8 cellular contexts compared by ENCODE assay signal in the genomic region with DNA sequence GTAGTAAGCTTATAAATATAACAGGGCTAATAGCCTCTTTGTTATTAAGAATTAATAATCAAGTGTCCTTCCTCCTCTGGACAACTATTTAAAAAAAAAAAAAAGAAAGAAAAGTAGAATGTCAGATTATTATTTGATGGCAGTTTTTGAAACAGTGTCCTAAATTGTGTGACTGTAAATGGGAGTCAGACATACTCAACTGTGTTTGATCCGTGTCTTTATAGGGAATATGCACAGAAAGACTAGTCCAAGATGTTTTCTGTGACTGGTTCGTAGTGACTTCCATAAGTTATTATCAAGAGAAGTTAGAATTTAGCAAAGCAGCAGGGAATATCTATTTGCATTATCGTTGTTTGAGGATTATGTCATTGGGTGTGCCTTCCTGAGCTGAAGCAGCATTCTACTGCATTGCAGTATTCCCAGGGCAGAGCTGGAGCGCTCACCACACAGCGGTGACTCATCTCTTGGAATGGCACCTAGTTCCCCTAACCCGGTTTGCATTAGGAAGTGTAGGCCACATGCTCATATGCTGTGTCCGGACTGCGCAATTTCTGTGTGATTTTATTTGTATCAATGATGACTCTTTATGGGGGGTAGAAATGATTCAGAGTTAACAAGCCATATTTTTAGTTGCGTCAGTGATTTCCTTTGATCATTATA. TPM values are rescaled to one million over a fixed set of nuclear protein-coding genes. Genes with fewer than 3 reads are reported as not detected.
DNase-seq lines count a peak whose midpoint lies in the region; ATAC-seq and TF ChIP-seq lines count a peak whose summit lies in the region.

No MANE protein-coding gene starts in this region.

- POLR2A ChIA-PET in CD4-positive, alpha-beta memory T cell (lab: Charles Lee; ENCODE audit: partially characterized antibody) = interaction anchor here (1.1 to 1.4 kb wide), 2 partner anchors 14 to 24 kb away, joined by 3 to 4 read pairs; no protein-coding TSS in a partner anchor

- peaks cover 24 to 65% (median 48%) of the 10 kb centered on the region in 4 donors for H3K4me1 Mint-ChIP-seq in CD4-positive, alpha-beta memory T cell

- H3K9me3 Mint-ChIP-seq in CD4-positive, alpha-beta memory T cell = no peaks in the 10 kb centered on the region

- intact Hi-C loops in posterior cingulate gyrus (cut with DNase I) = no loop called here
- intact Hi-C loops in CD4-positive, alpha-beta memory T cell (cut with micrococcal nuclease) = no loop called here

- CTCF ChIA-PET in CD4-positive, alpha-beta memory T cell (lab: Charles Lee; ENCODE audit: partially characterized antibody) = interaction anchor here (1.3 to 2.1 kb wide), 2 partner anchors 19 to 342 kb away, joined by 3 to 5 read pairs; no protein-coding TSS in a partner anchor

- no peaks in the 10 kb centered on the region for H3K27me3 Mint-ChIP-seq in CD4-positive, alpha-beta memory T cell

- peaks cover 17 to 37% of the 10 kb centered on the region in 2 donors for H3K36me3 Mint-ChIP-seq in CD4-positive, alpha-beta memory T cell

- DNase-seq in AG08395 (ENCODE audit: low spot score) (peak; percentile 95), HT1080 (ENCODE audit: low read depth) (peak; percentile 100), UCSD-AML1 (lab: John Stamatoyannopoulos, UW; ENCODE audit: unreplicated experiment) (peak; percentile 33), glomerular visceral epithelial cell (ENCODE audit: extremely low spot score) (peak; percentile 98), posterior cingulate gyrus (peak in 9 of 10 donors; percentile 30 to 95 (median 70)), GM10266 (ENCODE audit: extremely low spot score) (no peak)
- DNase-seq in CD4-positive, alpha-beta memory T cell = no peak

- no peaks in the 10 kb centered on the region for H3K27me3 ChIP-seq in CD4-positive, alpha-beta memory T cell (ENCODE audit: insufficient read depth, low read length)

- H3K9me3 ChIP-seq in CD4-positive, alpha-beta memory T cell (ENCODE audit: control insufficient read depth in 1 of 2, low read length in 2 of 2) = no peaks in the 10 kb centered on the region

- H3K4me1 ChIP-seq in CD4-positive, alpha-beta memory T cell (ENCODE audit: insufficient read depth, low read length) = peaks cover 41% of the 10 kb centered on the region

- no peak overlapping the region for H3K27ac ChIP-seq in CD4-positive, alpha-beta memory T cell (ENCODE audit: low read depth, low read length)

- peaks cover 14% of the 10 kb centered on the region for H3K36me3 ChIP-seq in CD4-positive, alpha-beta memory T cell (ENCODE audit: insufficient read depth, low read length)

- H3K4me3 Mint-ChIP-seq in CD4-positive, alpha-beta memory T cell = peak overlapping the region in 1 of 8 donors; percentile 13

- TF ChIP-seq CTCF in GM10266 (IDR thresholded peaks at IDR 0.05; ENCODE audit: control insufficient read depth, insufficient read depth, low read depth, missing control alignments) = no peak

- no peak for ATAC-seq in GM19328 (IDR thresholded peaks at IDR 0.05; ENCODE audit: unreplicated experiment)

- no peak overlapping the region for H3K4me3 ChIP-seq in CD4-positive, alpha-beta memory T cell (ENCODE audit: low read length in 2 of 2)

- peak overlapping the region in 3 of 7 donors; percentile 10 to 65 (median 53) for H3K27ac Mint-ChIP-seq in CD4-positive, alpha-beta memory T cell

RNA-seq across cellular contexts. Expression of a gene that starts 7.9 kb away (rescaled TPM):
- 406 and 409 TPM in 2 replicates for total RNA-seq in HT1080 (2014; rRNA removed; shearing (Covaris generic))
- 93.5 and 122 TPM in 2 replicates for polyA plus RNA-seq in HT1080 (2015; cell fraction: cytosol; rRNA removed)
- 1,621 and 1,726 TPM in 2 replicates for polyA plus RNA-seq in HT1080 (2015; cell fraction: nucleus; rRNA removed)
- 100 to 1,000 TPM; 314 to 318 TPM for total RNA-seq in CD4-positive, alpha-beta memory T cell
- 10 to 100 TPM; 19.6 to 60.8 TPM for polyA plus RNA-seq in CD4-positive, alpha-beta memory T cell

Comparison
In these comparisons a context has a peak if more than half of its experiments do, and no peak if none do; other contexts are left out.
1. DNase-seq: peak in AG08395 (single experiment), HT1080 (single experiment), UCSD-AML1 (single experiment), glomerular visceral epithelial cell (single experiment) and posterior cingulate gyrus (9 of 10); none in CD4-positive, alpha-beta memory T cell (0 of 5) and GM10266 (single experiment).